26 cellular contexts compared by ENCODE assay signal in genomic region chr2:220000586-220000985, GRCh38.
"Had no signal": no experiment of that assay in that cellular context is flagged by ENCODE, and none has a peak within 500 bp of the region (broad histone marks: within the 10 kb centered on the region; RNA-seq: fewer than 3 reads in every experiment).

No MANE protein-coding gene starts in this region.

- DNase-seq: effector CD8-positive, alpha-beta T cell; endodermal cell; foreskin keratinocyte; heart left ventricle; hippocampal formation; left cardiac atrium; left lung; mucosa of descending colon; naive B cell; stimulated activated CD4-positive, alpha-beta T cell treated with anti-CD3 and anti-CD28 coated beads, Interleukin-12 subunit alpha, Interleukin-12 subunit beta, amount 100 ng/mL, for 4 hours; stimulated activated CD4-positive, alpha-beta T cell treated with anti-CD3 and anti-CD28 coated beads, Interleukin-1b, Interleukin-23, amount 100 ng/mL, for 48 hours; stimulated activated CD4-positive, alpha-beta T cell treated with anti-CD3 and anti-CD28 coated beads, Interleukin-4, amount 100 ng/mL, for 1 hour; stimulated activated CD8-positive, alpha-beta memory T cell treated with anti-CD3 and anti-CD28 coated beads, Interleukin-4, amount 100 ng/mL, for 48 hours; stimulated activated naive CD4-positive, alpha-beta T cell; thyroid gland had no signal

- H3K36me3 Mint-ChIP-seq: naive B cell; natural killer cell treated with Interleukin-12 subunit alpha and Interleukin-12 subunit beta and Interleukin-15 and Interleukin-18, amount 100 ng/mL, for 72 hours; type B pancreatic cell had no signal

- H3K27ac Mint-ChIP-seq: dendritic cell treated with granulocyte-macrophage colony-stimulating factor and Interleukin-4, amounts not matched to agents 40 ng/mL and 50 ng/mL, for 4 days; endodermal cell; naive B cell; natural killer cell treated with Interleukin-12 subunit alpha and Interleukin-12 subunit beta and Interleukin-15 and Interleukin-18, amount 100 ng/mL, for 72 hours; type B pancreatic cell had no signal

- H3K27ac ChIP-seq: esophagus muscularis mucosa, foreskin keratinocyte, gastroesophageal sphincter, heart left ventricle, left lung, neutrophil, prostate gland, right atrium auricular region, suprapubic skin had no signal

- H3K9me3 Mint-ChIP-seq: dendritic cell treated with granulocyte-macrophage colony-stimulating factor and Interleukin-4, amounts not matched to agents 40 ng/mL and 50 ng/mL, for 4 days; endodermal cell; neural crest cell; type B pancreatic cell had no signal

- H3K4me3 Mint-ChIP-seq: dendritic cell treated with granulocyte-macrophage colony-stimulating factor and Interleukin-4, amounts not matched to agents 40 ng/mL and 50 ng/mL, for 4 days; endodermal cell; naive B cell; natural killer cell treated with Interleukin-12 subunit alpha and Interleukin-12 subunit beta and Interleukin-15 and Interleukin-18, amount 100 ng/mL, for 72 hours; neural crest cell; type B pancreatic cell had no signal

- H3K4me1 Mint-ChIP-seq: naive B cell, neural crest cell had no signal

- H3K27me3 Mint-ChIP-seq: dendritic cell treated with granulocyte-macrophage colony-stimulating factor and Interleukin-4, amounts not matched to agents 40 ng/mL and 50 ng/mL, for 4 days; type B pancreatic cell had no signal

- H3K4me3 ChIP-seq: esophagus muscularis mucosa, gastroesophageal sphincter, heart left ventricle, left lung, mucosa of descending colon, prostate gland, right atrium auricular region, smooth muscle cell, suprapubic skin, thyroid gland had no signal
